Comparison of ENCODE assay signal across 12 cellular contexts in the genomic region with DNA sequence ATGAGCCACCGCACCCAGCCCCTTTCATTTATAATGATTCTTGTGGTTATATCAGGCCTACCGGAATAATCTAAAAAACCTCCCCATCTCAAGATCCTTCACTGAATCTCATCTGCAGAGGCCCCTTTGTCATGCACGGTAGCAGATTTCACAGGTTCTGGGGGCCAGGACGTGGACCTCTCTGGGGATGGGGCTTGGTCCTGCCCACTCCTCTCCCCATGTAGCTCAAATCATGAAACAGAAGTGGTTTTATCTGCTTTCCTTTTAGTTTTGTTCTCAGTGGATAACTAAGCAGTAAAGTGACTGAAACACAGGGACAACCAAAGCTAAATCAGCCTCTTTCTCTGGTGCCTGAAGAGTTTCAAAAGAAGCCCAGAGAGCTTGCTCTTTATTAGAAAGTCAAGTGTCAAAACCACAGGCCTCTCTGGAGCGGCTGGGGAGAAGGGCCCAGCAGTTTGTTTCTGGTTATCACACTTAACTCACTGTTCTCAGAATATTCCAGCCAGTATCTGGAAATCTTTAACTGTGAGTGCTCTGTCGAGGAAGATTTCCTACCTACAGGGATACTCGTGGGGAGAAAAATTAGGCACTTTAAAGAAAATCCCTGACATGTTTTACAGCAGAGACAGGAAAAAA.
DNase-seq lines count a peak whose midpoint lies in the region; ATAC-seq and TF ChIP-seq lines count a peak whose summit lies in the region.
"Had no signal": no experiment of that assay in that cellular context is flagged by ENCODE, and none has a peak within 500 bp of the region (broad histone marks: within the 10 kb centered on the region; RNA-seq: fewer than 3 reads in every experiment).

No MANE protein-coding gene starts in this region.

- DNase-seq in CD8-positive, alpha-beta memory T cell = no peak
- peak; percentile 29 for DNase-seq in choroid plexus epithelial cell (ENCODE audit: low read depth)
- DNase-seq in BE2C = no peak
- no peak for DNase-seq in foreskin keratinocyte
- DNase-seq in hippocampal formation (lab: John Stamatoyannopoulos, UW) = no peak
- DNase-seq: naive B cell, NCI-H187, T1000 had no signal

- H3K4me1 Mint-ChIP-seq in CD8-positive, alpha-beta memory T cell = peaks cover 3 to 6% (median 6%) of the 10 kb centered on the region in 3 donors
- H3K4me1 Mint-ChIP-seq: B cell, naive B cell had no signal

- H3K9me3 Mint-ChIP-seq in CD8-positive, alpha-beta memory T cell = no peaks in the 10 kb centered on the region
- H3K9me3 Mint-ChIP-seq: naive B cell had no signal

- no peaks in the 10 kb centered on the region for H3K36me3 ChIP-seq in CD8-positive, alpha-beta memory T cell (ENCODE audit: insufficient read depth, low read length)
- H3K36me3 ChIP-seq in BE2C = no peaks in the 10 kb centered on the region

- H3K27me3 ChIP-seq in CD8-positive, alpha-beta memory T cell (ENCODE audit: insufficient read depth, low read length, poor library complexity, severe bottlenecking) = no peaks in the 10 kb centered on the region
- H3K27me3 ChIP-seq in BE2C (no peaks in the 10 kb centered on the region), foreskin keratinocyte (no peaks in the 10 kb centered on the region)

- H3K4me1 ChIP-seq in CD8-positive, alpha-beta memory T cell (ENCODE audit: insufficient read depth, low read length) = no peaks in the 10 kb centered on the region
- peaks cover 43% of the 10 kb centered on the region for H3K4me1 ChIP-seq in BE2C
- no peaks in the 10 kb centered on the region for H3K4me1 ChIP-seq in foreskin keratinocyte

- ATAC-seq in GM21390 (IDR thresholded peaks at IDR 0.05; ENCODE audit: unreplicated experiment) (peak; percentile 92), HG03354 (IDR thresholded peaks at IDR 0.05; ENCODE audit: poor library complexity, severe bottlenecking, unreplicated experiment) (peak; percentile 55), HG03280 (IDR thresholded peaks at IDR 0.05; ENCODE audit: unreplicated experiment) (no peak), foreskin keratinocyte (no peak)

- no peaks in the 10 kb centered on the region for H3K36me3 Mint-ChIP-seq in CD8-positive, alpha-beta memory T cell
- H3K36me3 Mint-ChIP-seq: naive B cell had no signal

- TF ChIP-seq CTCF in choroid plexus epithelial cell (conservative IDR thresholded peaks at IDR 0.05; ENCODE audit: low read depth, low read length) = no peak
- TF ChIP-seq CTCF in BE2C (IDR thresholded peaks at IDR 0.05; ENCODE audit: low read depth, low read length) = no peak
- TF ChIP-seq CTCF in foreskin keratinocyte (conservative IDR thresholded peaks at IDR 0.05) = no peak

- H3K27ac ChIP-seq in CD8-positive, alpha-beta memory T cell (ENCODE audit: low read depth, low read length) = peak overlapping the region; percentile 59
- no peak overlapping the region for H3K27ac ChIP-seq in foreskin keratinocyte

- H3K4me3 Mint-ChIP-seq in CD8-positive, alpha-beta memory T cell = no peak overlapping the region
- H3K4me3 Mint-ChIP-seq: B cell, naive B cell had no signal

- peak overlapping the region in 4 of 8 donors; percentile 24 to 70 (median 54) for H3K27ac Mint-ChIP-seq in CD8-positive, alpha-beta memory T cell
- H3K27ac Mint-ChIP-seq: B cell, naive B cell had no signal

- POLR2A ChIA-PET in CD8-positive, alpha-beta memory T cell (lab: Charles Lee) = no interaction called here

- H3K9me3 ChIP-seq in CD8-positive, alpha-beta memory T cell (ENCODE audit: low read length) = no peaks in the 10 kb centered on the region
- no peaks in the 10 kb centered on the region for H3K9me3 ChIP-seq in BE2C

- H3K4me3 ChIP-seq in CD8-positive, alpha-beta memory T cell (ENCODE audit: low read length) = no peak overlapping the region
- H3K4me3 ChIP-seq in choroid plexus epithelial cell (ENCODE audit: low read depth, low read length) (no peak overlapping the region), BE2C (ENCODE audit: low read depth, low read length) (no peak overlapping the region)

- CTCF ChIA-PET in CD8-positive, alpha-beta memory T cell (lab: Charles Lee) = interaction anchor here (1.3 kb wide), 1 partner anchor 10 kb away, joined by 3 read pairs; no protein-coding TSS in a partner anchor

- H3K27me3 Mint-ChIP-seq in CD8-positive, alpha-beta memory T cell = peaks cover 0 to 4% of the 10 kb centered on the region in 2 donors
- H3K27me3 Mint-ChIP-seq: naive B cell had no signal

Comparison
In these comparisons a context has a peak if more than half of its experiments do, and no peak if none do; other contexts are left out.
1. ATAC-seq: peak in GM21390 (single experiment) and HG03354 (single experiment); none in HG03280 (single experiment) and foreskin keratinocyte (single experiment).